Comparison of ENCODE assay signal across 9 cellular contexts in genomic region chr11:5690216-5690615, GRCh38. TPM values are rescaled to one million over a fixed set of nuclear protein-coding genes. Genes with fewer than 3 reads are reported as not detected.
DNase-seq lines count a peak whose midpoint lies in the region; ATAC-seq and TF ChIP-seq lines count a peak whose summit lies in the region.
"Had no signal": no experiment of that assay in that cellular context is flagged by ENCODE, and none has a peak within 500 bp of the region (broad histone marks: within the 10 kb centered on the region; RNA-seq: fewer than 3 reads in every experiment).

No MANE protein-coding gene starts in this region.

- intact Hi-C loops in heart left ventricle (cut with DNase I) = loop anchor here in 1 of 10 donors (10.0 kb wide), 1 partner anchor 65 kb away; the partner anchor contains the start of gene TRIM34

- TF ChIP-seq POLR2A in heart left ventricle (IDR thresholded peaks at IDR 0.05) = no peak

- H3K4me3 ChIP-seq in GM12864 (ENCODE audit: low read depth, low read length) = peak overlapping the region; percentile 62
- peak overlapping the region; percentile 66 for H3K4me3 ChIP-seq in WI38 (ENCODE audit: low read depth, low read length)
- H3K4me3 ChIP-seq in heart left ventricle = peak overlapping the region; percentile 11 to 77 (median 58)
- H3K4me3 ChIP-seq in skeletal muscle cell (ENCODE audit: low read depth, low read length) = peak overlapping the region; percentile 45
- H3K4me3 ChIP-seq: SK-N-MC had no signal

- TF ChIP-seq CTCF in GM12864 (IDR thresholded peaks at IDR 0.05; ENCODE audit: low read depth, low read length, missing control alignments) = no peak
- TF ChIP-seq CTCF in WI38 (IDR thresholded peaks at IDR 0.05; ENCODE audit: low read depth, low read length) = no peak
- no peak for TF ChIP-seq CTCF in heart left ventricle (IDR thresholded peaks at IDR 0.05)

- peak overlapping the region; percentile 77 to 99 (median 88) for H3K27ac ChIP-seq in heart left ventricle
- H3K27ac ChIP-seq: SK-N-MC had no signal

- peaks cover 0 to 19% (median 0%) of the 10 kb centered on the region in 9 donors for H3K36me3 ChIP-seq in heart left ventricle

- peaks cover 0 to 48% (median 13%) of the 10 kb centered on the region in 12 donors for H3K4me1 ChIP-seq in heart left ventricle

- no peaks in the 10 kb centered on the region for H3K27me3 ChIP-seq in heart left ventricle

- no peak for DNase-seq in GM12864 (ENCODE audit: low read depth)
- peak in 2 of 5 donors; percentile 27 to 48 for DNase-seq in heart left ventricle
- no peak for DNase-seq in skeletal muscle cell (ENCODE audit: low read depth)
- DNase-seq in NCI-H1694 treated with DMSO at 0.1 percent for 48 hours (lab: John Stamatoyannopoulos, UW) = no peak
- DNase-seq in NCI-H1105 treated with DMSO at 0.1 percent for 48 hours (lab: John Stamatoyannopoulos, UW) = no peak

- no peaks in the 10 kb centered on the region for H3K9me3 ChIP-seq in heart left ventricle

- 23 to 33% (median 28%) methylated on average over 5 of the region's 5 CpGs for WGBS in heart left ventricle, 4 donors

- peak; percentile 62 to 76 (median 72) for ATAC-seq in heart left ventricle
- no peak for ATAC-seq in GM19463 (IDR thresholded peaks at IDR 0.05; ENCODE audit: unreplicated experiment)
- ATAC-seq in HG03378 (IDR thresholded peaks at IDR 0.05; ENCODE audit: unreplicated experiment) = no peak

RNA-seq across cellular contexts. Expression of gene TRIM22, which starts 0.6 kb away (rescaled TPM):
- 10 to 100 TPM in 8 of 9 donors, 1 to 10 TPM in 1; 9.4 to 83.0 (median 17.0) TPM for total RNA-seq in heart left ventricle
- polyA plus RNA-seq in heart left ventricle = 1 to 10 TPM; 9.2 to 10.0 TPM

RNA-seq across cellular contexts. Expression of gene TRIM5, which starts 5.3 kb away (rescaled TPM):
- total RNA-seq in heart left ventricle = 10 to 100 TPM in 2 of 9 donors, 1 to 10 TPM in 7; 7.5 to 15.9 (median 8.9) TPM
- polyA plus RNA-seq in heart left ventricle = 1 to 10 TPM; 4.7 to 8.2 TPM

RNA-seq across cellular contexts. Expression of gene OR56B1, which starts 46.0 kb away (rescaled TPM):
- under 1 TPM in 1 of 9 donors, not detected in 8; 0.13 TPM for total RNA-seq in heart left ventricle
- not detected for polyA plus RNA-seq in heart left ventricle

Comparison
In these comparisons a context has a peak if more than half of its experiments do, and no peak if none do; other contexts are left out.
1. ATAC-seq: peak in heart left ventricle (4 of 4); none in GM19463 (single experiment) and HG03378 (single experiment).
2. Peak in every context shown above with its lines, with median percentiles within 50 percentile points of each other: H3K4me3 ChIP-seq.